Comparison of ENCODE assay signal across 1 cellular context in the genomic region with DNA sequence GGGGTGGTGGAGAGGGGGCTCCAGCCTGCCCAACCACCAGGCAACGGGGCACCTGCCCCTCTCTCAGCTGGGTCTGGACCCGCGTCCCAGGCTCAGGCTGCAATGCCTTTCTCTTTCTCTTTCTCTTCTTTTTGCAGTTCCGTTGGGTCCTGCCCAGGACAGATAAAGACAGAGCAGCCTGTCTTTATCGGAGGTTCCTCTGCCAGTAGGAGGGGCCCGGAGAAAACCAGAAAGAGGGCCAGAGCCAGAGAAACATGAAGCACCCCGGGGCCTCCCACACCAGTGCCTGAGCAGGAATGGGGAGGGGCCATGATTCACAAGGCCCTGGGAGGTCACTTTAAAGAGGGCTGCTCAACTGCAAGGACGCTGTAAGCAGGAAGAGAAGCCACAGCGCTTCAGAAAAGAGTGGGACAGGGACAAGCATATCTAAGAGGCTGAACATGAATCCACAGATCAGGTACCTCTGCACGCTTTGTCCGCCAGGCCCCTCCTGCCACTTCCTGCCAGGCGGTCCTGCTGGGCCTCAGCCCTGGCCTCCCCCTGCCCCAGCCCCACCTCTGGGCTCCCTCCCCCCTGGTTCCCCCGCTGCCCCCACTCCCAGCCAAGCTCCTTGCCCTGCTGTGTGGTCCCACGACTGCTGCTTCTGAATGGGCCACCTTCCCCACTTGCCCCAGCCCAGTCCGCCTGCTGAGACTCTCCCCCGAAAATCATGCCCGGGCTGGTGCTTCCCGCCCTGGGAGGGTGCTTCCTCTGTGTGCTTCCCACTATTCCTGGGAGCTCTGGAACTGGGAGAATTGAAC.
TF ChIP-seq lines count a peak whose summit lies in the region.

A gene (plus strand): TSS at position 335 of the 800 bp plus-strand sequence. CDS start 106 bp downstream, at position 441.

TF ChIP-seq in GM12878, 131 proteins besides CTCF, POLR2A, EP300 and RAD21 (continued from another document and continues in another):
- TF ChIP-seq, protein P1, sequence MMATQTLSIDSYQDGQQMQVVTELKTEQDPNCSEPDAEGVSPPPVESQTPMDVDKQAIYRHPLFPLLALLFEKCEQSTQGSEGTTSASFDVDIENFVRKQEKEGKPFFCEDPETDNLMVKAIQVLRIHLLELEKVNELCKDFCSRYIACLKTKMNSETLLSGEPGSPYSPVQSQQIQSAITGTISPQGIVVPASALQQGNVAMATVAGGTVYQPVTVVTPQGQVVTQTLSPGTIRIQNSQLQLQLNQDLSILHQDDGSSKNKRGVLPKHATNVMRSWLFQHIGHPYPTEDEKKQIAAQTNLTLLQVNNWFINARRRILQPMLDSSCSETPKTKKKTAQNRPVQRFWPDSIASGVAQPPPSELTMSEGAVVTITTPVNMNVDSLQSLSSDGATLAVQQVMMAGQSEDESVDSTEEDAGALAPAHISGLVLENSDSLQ (IDR thresholded peaks at IDR 0.05), result no peak
- TF ChIP-seq HDAC2 (IDR thresholded peaks at IDR 0.05) (no peak), SUPT20H (IDR thresholded peaks at IDR 0.05; ENCODE audit: borderline replicate concordance, control insufficient read depth, low read depth, low read length) (no peak), CREM (IDR thresholded peaks at IDR 0.05; ENCODE audit: low read depth) (no peak), CHD1 (IDR thresholded peaks at IDR 0.05; ENCODE audit: low read depth, low read length) (no peak), ZNF384 (IDR thresholded peaks at IDR 0.05; ENCODE audit: borderline replicate concordance, low read depth, low read length) (no peak), CBX5 (IDR thresholded peaks at IDR 0.05; ENCODE audit: low read depth) (no peak), MYC (IDR thresholded peaks at IDR 0.05; ENCODE audit: insufficient read depth, insufficient read length, insufficient replicate concordance, low read length, severe bottlenecking) (no peak), ZZZ3 (IDR thresholded peaks at IDR 0.05; ENCODE audit: control insufficient read depth, insufficient read length, low read depth) (no peak), IKZF1 (conservative IDR thresholded peaks at IDR 0.05) (peak; percentile 46), MTA2 (IDR thresholded peaks at IDR 0.05; ENCODE audit: low read depth) (no peak), JUND (IDR thresholded peaks at IDR 0.05; ENCODE audit: low read depth, low read length) (no peak), TARDBP (IDR thresholded peaks at IDR 0.05; ENCODE audit: borderline replicate concordance) (no peak), SMC3 (IDR thresholded peaks at IDR 0.05; ENCODE audit: borderline replicate concordance, low read length) (peak; percentile 23; the same call in 1 of the 2 replicates), NFIC (IDR thresholded peaks at IDR 0.05; ENCODE audit: low read depth, low read length) (no peak), POLR2AphosphoS5 (IDR thresholded peaks at IDR 0.05; ENCODE audit: low read length) (peak; percentile 88), ZSCAN29 (IDR thresholded peaks at IDR 0.05) (no peak), TCF3 (IDR thresholded peaks at IDR 0.05; ENCODE audit: borderline replicate concordance, insufficient read depth, low read depth, low read length) (0 out of 2 replicates have a peak, but pooled peaks have one; percentile 8), TAF1 (IDR thresholded peaks at IDR 0.05; ENCODE audit: borderline replicate concordance, low read depth, low read length) (peak; percentile 74; the same call in 1 of the 2 replicates), RUNX3 (IDR thresholded peaks at IDR 0.05; ENCODE audit: low read length) (no peak), HDGF (IDR thresholded peaks at IDR 0.05) (no peak), CBFB (IDR thresholded peaks at IDR 0.05; ENCODE audit: low read depth) (peak; percentile 49; the same call in 1 of the 2 replicates), ETV6 (conservative IDR thresholded peaks at IDR 0.05 in 1 of 2, IDR thresholded peaks at IDR 0.05 in 1 of 2; ENCODE audit: borderline replicate concordance in 1 of 2, low read depth in 1 of 2) (no peak), MTA3 (IDR thresholded peaks at IDR 0.05; ENCODE audit: borderline replicate concordance, low read length) (no peak), BMI1 (IDR thresholded peaks at IDR 0.05; ENCODE audit: borderline replicate concordance) (no peak), HCFC1 (IDR thresholded peaks at IDR 0.05; ENCODE audit: low read length) (no peak), BRCA1 (IDR thresholded peaks at IDR 0.05; ENCODE audit: low read depth, low read length) (no peak), ASH2L (IDR thresholded peaks at IDR 0.05; ENCODE audit: borderline replicate concordance, low read depth) (no peak)
- TF ChIP-seq, protein P2, sequence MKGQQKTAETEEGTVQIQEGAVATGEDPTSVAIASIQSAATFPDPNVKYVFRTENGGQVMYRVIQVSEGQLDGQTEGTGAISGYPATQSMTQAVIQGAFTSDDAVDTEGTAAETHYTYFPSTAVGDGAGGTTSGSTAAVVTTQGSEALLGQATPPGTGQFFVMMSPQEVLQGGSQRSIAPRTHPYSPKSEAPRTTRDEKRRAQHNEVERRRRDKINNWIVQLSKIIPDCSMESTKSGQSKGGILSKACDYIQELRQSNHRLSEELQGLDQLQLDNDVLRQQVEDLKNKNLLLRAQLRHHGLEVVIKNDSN (IDR thresholded peaks at IDR 0.05; ENCODE audit: borderline replicate concordance, extremely low read length, insufficient read depth, low read depth, low read length), result no peak
- TF ChIP-seq, protein P3, sequence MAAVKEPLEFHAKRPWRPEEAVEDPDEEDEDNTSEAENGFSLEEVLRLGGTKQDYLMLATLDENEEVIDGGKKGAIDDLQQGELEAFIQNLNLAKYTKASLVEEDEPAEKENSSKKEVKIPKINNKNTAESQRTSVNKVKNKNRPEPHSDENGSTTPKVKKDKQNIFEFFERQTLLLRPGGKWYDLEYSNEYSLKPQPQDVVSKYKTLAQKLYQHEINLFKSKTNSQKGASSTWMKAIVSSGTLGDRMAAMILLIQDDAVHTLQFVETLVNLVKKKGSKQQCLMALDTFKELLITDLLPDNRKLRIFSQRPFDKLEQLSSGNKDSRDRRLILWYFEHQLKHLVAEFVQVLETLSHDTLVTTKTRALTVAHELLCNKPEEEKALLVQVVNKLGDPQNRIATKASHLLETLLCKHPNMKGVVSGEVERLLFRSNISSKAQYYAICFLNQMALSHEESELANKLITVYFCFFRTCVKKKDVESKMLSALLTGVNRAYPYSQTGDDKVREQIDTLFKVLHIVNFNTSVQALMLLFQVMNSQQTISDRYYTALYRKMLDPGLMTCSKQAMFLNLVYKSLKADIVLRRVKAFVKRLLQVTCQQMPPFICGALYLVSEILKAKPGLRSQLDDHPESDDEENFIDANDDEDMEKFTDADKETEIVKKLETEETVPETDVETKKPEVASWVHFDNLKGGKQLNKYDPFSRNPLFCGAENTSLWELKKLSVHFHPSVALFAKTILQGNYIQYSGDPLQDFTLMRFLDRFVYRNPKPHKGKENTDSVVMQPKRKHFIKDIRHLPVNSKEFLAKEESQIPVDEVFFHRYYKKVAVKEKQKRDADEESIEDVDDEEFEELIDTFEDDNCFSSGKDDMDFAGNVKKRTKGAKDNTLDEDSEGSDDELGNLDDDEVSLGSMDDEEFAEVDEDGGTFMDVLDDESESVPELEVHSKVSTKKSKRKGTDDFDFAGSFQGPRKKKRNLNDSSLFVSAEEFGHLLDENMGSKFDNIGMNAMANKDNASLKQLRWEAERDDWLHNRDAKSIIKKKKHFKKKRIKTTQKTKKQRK (IDR thresholded peaks at IDR 0.05; ENCODE audit: low read depth, low read length), result no peak
- TF ChIP-seq, protein P4, sequence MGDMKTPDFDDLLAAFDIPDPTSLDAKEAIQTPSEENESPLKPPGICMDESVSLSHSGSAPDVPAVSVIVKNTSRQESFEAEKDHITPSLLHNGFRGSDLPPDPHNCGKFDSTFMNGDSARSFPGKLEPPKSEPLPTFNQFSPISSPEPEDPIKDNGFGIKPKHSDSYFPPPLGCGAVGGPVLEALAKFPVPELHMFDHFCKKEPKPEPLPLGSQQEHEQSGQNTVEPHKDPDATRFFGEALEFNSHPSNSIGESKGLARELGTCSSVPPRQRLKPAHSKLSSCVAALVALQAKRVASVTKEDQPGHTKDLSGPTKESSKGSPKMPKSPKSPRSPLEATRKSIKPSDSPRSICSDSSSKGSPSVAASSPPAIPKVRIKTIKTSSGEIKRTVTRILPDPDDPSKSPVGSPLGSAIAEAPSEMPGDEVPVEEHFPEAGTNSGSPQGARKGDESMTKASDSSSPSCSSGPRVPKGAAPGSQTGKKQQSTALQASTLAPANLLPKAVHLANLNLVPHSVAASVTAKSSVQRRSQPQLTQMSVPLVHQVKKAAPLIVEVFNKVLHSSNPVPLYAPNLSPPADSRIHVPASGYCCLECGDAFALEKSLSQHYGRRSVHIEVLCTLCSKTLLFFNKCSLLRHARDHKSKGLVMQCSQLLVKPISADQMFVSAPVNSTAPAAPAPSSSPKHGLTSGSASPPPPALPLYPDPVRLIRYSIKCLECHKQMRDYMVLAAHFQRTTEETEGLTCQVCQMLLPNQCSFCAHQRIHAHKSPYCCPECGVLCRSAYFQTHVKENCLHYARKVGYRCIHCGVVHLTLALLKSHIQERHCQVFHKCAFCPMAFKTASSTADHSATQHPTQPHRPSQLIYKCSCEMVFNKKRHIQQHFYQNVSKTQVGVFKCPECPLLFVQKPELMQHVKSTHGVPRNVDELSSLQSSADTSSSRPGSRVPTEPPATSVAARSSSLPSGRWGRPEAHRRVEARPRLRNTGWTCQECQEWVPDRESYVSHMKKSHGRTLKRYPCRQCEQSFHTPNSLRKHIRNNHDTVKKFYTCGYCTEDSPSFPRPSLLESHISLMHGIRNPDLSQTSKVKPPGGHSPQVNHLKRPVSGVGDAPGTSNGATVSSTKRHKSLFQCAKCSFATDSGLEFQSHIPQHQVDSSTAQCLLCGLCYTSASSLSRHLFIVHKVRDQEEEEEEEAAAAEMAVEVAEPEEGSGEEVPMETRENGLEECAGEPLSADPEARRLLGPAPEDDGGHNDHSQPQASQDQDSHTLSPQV (IDR thresholded peaks at IDR 0.05), result no peak
- TF ChIP-seq, protein P5, sequence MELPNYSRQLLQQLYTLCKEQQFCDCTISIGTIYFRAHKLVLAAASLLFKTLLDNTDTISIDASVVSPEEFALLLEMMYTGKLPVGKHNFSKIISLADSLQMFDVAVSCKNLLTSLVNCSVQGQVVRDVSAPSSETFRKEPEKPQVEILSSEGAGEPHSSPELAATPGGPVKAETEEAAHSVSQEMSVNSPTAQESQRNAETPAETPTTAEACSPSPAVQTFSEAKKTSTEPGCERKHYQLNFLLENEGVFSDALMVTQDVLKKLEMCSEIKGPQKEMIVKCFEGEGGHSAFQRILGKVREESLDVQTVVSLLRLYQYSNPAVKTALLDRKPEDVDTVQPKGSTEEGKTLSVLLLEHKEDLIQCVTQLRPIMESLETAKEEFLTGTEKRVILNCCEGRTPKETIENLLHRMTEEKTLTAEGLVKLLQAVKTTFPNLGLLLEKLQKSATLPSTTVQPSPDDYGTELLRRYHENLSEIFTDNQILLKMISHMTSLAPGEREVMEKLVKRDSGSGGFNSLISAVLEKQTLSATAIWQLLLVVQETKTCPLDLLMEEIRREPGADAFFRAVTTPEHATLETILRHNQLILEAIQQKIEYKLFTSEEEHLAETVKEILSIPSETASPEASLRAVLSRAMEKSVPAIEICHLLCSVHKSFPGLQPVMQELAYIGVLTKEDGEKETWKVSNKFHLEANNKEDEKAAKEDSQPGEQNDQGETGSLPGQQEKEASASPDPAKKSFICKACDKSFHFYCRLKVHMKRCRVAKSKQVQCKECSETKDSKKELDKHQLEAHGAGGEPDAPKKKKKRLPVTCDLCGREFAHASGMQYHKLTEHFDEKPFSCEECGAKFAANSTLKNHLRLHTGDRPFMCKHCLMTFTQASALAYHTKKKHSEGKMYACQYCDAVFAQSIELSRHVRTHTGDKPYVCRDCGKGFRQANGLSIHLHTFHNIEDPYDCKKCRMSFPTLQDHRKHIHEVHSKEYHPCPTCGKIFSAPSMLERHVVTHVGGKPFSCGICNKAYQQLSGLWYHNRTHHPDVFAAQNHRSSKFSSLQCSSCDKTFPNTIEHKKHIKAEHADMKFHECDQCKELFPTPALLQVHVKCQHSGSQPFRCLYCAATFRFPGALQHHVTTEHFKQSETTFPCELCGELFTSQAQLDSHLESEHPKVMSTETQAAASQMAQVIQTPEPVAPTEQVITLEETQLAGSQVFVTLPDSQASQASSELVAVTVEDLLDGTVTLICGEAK (IDR thresholded peaks at IDR 0.05; ENCODE audit: borderline replicate concordance), result no peak
- TF ChIP-seq, protein P6, sequence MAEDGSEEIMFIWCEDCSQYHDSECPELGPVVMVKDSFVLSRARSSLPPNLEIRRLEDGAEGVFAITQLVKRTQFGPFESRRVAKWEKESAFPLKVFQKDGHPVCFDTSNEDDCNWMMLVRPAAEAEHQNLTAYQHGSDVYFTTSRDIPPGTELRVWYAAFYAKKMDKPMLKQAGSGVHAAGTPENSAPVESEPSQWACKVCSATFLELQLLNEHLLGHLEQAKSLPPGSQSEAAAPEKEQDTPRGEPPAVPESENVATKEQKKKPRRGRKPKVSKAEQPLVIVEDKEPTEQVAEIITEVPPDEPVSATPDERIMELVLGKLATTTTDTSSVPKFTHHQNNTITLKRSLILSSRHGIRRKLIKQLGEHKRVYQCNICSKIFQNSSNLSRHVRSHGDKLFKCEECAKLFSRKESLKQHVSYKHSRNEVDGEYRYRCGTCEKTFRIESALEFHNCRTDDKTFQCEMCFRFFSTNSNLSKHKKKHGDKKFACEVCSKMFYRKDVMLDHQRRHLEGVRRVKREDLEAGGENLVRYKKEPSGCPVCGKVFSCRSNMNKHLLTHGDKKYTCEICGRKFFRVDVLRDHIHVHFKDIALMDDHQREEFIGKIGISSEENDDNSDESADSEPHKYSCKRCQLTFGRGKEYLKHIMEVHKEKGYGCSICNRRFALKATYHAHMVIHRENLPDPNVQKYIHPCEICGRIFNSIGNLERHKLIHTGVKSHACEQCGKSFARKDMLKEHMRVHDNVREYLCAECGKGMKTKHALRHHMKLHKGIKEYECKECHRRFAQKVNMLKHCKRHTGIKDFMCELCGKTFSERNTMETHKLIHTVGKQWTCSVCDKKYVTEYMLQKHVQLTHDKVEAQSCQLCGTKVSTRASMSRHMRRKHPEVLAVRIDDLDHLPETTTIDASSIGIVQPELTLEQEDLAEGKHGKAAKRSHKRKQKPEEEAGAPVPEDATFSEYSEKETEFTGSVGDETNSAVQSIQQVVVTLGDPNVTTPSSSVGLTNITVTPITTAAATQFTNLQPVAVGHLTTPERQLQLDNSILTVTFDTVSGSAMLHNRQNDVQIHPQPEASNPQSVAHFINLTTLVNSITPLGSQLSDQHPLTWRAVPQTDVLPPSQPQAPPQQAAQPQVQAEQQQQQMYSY (CRISPR knock-in tag; IDR thresholded peaks at IDR 0.05), result no peak
